In the genomic region with DNA sequence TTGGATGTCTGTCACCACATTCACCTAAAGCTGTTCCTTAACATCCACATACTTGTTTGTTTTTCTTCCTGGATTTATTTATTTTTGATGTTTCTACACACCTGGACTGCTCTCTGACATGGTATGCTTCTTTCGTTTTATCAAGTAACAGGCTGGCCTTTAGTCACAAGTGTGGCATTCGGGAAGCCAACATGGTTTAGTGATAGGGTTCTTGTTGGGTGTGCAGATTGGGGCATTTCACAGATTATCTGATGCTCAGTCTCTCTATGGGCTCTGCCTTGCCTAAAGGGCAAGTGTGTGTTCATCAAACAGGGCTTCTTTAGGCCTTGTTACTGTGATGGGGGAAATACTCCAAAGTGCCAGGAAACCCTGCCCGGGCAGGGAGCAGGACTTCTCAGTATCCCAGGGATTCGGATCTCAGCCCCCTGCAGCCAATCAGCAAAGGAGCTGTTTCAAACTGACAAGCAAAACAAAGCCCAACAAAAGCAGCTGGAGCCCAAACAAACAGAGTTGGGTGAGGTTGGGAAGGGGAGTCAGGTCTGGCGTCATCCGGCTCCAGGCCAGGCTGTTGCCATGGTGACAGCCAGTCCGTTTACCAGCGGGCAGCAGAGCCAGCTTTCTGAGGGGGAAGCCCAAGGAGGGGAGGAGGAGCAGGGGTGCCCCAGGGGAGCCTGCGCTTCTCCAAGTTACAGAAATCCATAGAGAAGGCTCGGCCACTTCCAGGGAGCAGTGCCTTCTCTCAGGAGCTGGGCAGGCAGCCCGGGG, we compare ENCODE assay signal across 8 cellular contexts. TPM values are rescaled to one million over a fixed set of nuclear protein-coding genes. Genes with fewer than 3 reads are reported as not detected.
DNase-seq lines count a peak whose midpoint lies in the region; ATAC-seq and TF ChIP-seq lines count a peak whose summit lies in the region.

No MANE protein-coding gene starts in this region.

- no peaks in the 10 kb centered on the region for H3K27me3 Mint-ChIP-seq in mesothelial cell of epicardium (ENCODE audit: low read depth)

- peak; percentile 80 for ATAC-seq in upper lobe of right lung
- ATAC-seq in HG02884 (IDR thresholded peaks at IDR 0.05; ENCODE audit: unreplicated experiment), result no peak

- in situ Hi-C loops in GM13976 (cut with MboI; ENCODE audit: low sequenced_read_pairs, unreplicated experiment), result loop anchor here (10.0 kb wide), 1 partner anchor 254 kb away; no protein-coding TSS in a partner anchor

- no peaks in the 10 kb centered on the region for H3K36me3 Mint-ChIP-seq in mesothelial cell of epicardium

- H3K36me3 ChIP-seq in upper lobe of right lung, result no peaks in the 10 kb centered on the region

- intact Hi-C loops in upper lobe of right lung (cut with DNase I), result no loop called here

- DNase-seq in DMS 273 (lab: John Stamatoyannopoulos, UW; ENCODE audit: unreplicated experiment), result peak; percentile 88
- peak; percentile 72 for DNase-seq in NCI-H446 treated with DMSO at 0.1 percent for 48 hours (lab: John Stamatoyannopoulos, UW)
- peak; percentile 59 for DNase-seq in epidermal melanocyte (ENCODE audit: insufficient read length, low spot score)
- peak; percentile 50 to 72 for DNase-seq in mesothelial cell of epicardium (ENCODE audit: low spot score in 2 of 2, unreplicated experiment in 2 of 2)
- peak; percentile 87 for DNase-seq in upper lobe of right lung
- DNase-seq in GM13976 (ENCODE audit: low spot score), result no peak
- DNase-seq in central memory CD4-positive, alpha-beta T cell, result no peak

- no peaks in the 10 kb centered on the region for H3K27me3 ChIP-seq in upper lobe of right lung

- TF ChIP-seq CTCF in mesothelial cell of epicardium (IDR thresholded peaks at IDR 0.05; ENCODE audit: unreplicated experiment), result no peak
- TF ChIP-seq CTCF in upper lobe of right lung (IDR thresholded peaks at IDR 0.05), result no peak
- no peak for TF ChIP-seq CTCF in GM13976 (IDR thresholded peaks at IDR 0.05; ENCODE audit: borderline replicate concordance, control extremely low read depth, extremely low read depth, insufficient read depth, missing control alignments)

- H3K9me3 ChIP-seq in upper lobe of right lung, result no peaks in the 10 kb centered on the region

- H3K27ac Mint-ChIP-seq in mesothelial cell of epicardium, result peak overlapping the region; percentile 89

- peak overlapping the region; percentile 79 for H3K27ac ChIP-seq in upper lobe of right lung

- H3K4me1 ChIP-seq in upper lobe of right lung, result peaks cover 17% of the 10 kb centered on the region

- H3K4me3 ChIP-seq in upper lobe of right lung, result no peak overlapping the region

- no peak overlapping the region for H3K4me3 Mint-ChIP-seq in mesothelial cell of epicardium

- no peaks in the 10 kb centered on the region for H3K9me3 Mint-ChIP-seq in mesothelial cell of epicardium

- peaks cover 24% of the 10 kb centered on the region for H3K4me1 Mint-ChIP-seq in mesothelial cell of epicardium

RNA-seq across cellular contexts. Expression of a gene that starts 31.8 kb away (rescaled TPM):
- 789 to 796 TPM (median 796 TPM) in 3 replicates for total RNA-seq in mesothelial cell of epicardium
- total RNA-seq in upper lobe of right lung, result 204 TPM

Comparison
In these comparisons a context has a peak if more than half of its experiments do, and no peak if none do; other contexts are left out.
1. DNase-seq: peak in DMS 273 (single experiment), NCI-H446 treated with DMSO at 0.1 percent for 48 hours (single experiment), epidermal melanocyte (single experiment), mesothelial cell of epicardium (2 of 2) and upper lobe of right lung (single experiment); none in GM13976 (single experiment) and central memory CD4-positive, alpha-beta T cell (single experiment).